8 cellular contexts compared by ENCODE assay signal in genomic region chr9:114397848-114398605, GRCh38. TPM values are rescaled to one million over a fixed set of nuclear protein-coding genes. Genes with fewer than 3 reads are reported as not detected.
DNase-seq lines count a peak whose midpoint lies in the region; ATAC-seq and TF ChIP-seq lines count a peak whose summit lies in the region.

No MANE protein-coding gene starts in this region.

- H3K27me3 Mint-ChIP-seq in stimulated activated naive CD8-positive, alpha-beta T cell treated with anti-CD3 and anti-CD28 coated beads, Interleukin-15, amount 100 ng/mL, for 72 hours: no peaks in the 10 kb centered on the region

- H3K4me1 Mint-ChIP-seq in stimulated activated naive CD8-positive, alpha-beta T cell treated with anti-CD3 and anti-CD28 coated beads, Interleukin-15, amount 100 ng/mL, for 72 hours: peaks cover 54% of the 10 kb centered on the region

- H3K27me3 ChIP-seq in KMS-11 (ENCODE audit: insufficient read depth, low read depth) (no peaks in the 10 kb centered on the region), RWPE2 (ENCODE audit: insufficient read depth, poor library complexity, severe bottlenecking) (no peaks in the 10 kb centered on the region), neural cell (ENCODE audit: insufficient read depth, low read depth, low read length) (peaks cover 8% of the 10 kb centered on the region)

- no peaks in the 10 kb centered on the region for H3F3A ChIP-seq in neural cell (ENCODE audit: insufficient read depth, low read length, poor library complexity, severe bottlenecking)

- H3K36me3 ChIP-seq in KMS-11 (ENCODE audit: insufficient read depth) (no peaks in the 10 kb centered on the region), RWPE2 (ENCODE audit: low read depth) (no peaks in the 10 kb centered on the region), neural cell (ENCODE audit: insufficient read depth, low read length) (no peaks in the 10 kb centered on the region)

- H3K9ac ChIP-seq in KMS-11 (peak overlapping the region; percentile 80), neural cell (ENCODE audit: low read length) (peak overlapping the region; percentile 12)

- H3K4me2 ChIP-seq in KMS-11 (peak overlapping the region; percentile 76), neural cell (ENCODE audit: low read length) (no peak overlapping the region)

- H3K27ac Mint-ChIP-seq in stimulated activated naive CD8-positive, alpha-beta T cell treated with anti-CD3 and anti-CD28 coated beads, Interleukin-15, amount 100 ng/mL, for 72 hours: peak overlapping the region; percentile 96 to 97

- H3K9me3 Mint-ChIP-seq in stimulated activated naive CD8-positive, alpha-beta T cell treated with anti-CD3 and anti-CD28 coated beads, Interleukin-15, amount 100 ng/mL, for 72 hours: no peaks in the 10 kb centered on the region

- H2AFZ ChIP-seq in KMS-11 (ENCODE audit: low read depth) (peak overlapping the region; percentile 69; the same call in 1 of the 2 replicates), neural cell (ENCODE audit: low read depth, low read length) (peak overlapping the region; percentile 21)

- peak overlapping the region; percentile 98 to 99 for H3K4me3 Mint-ChIP-seq in stimulated activated naive CD8-positive, alpha-beta T cell treated with anti-CD3 and anti-CD28 coated beads, Interleukin-15, amount 100 ng/mL, for 72 hours

- H3K4me3 ChIP-seq in KMS-11 (IDR thresholded peaks at IDR 0.05; ENCODE audit: insufficient read depth, low read depth, low read length): no peak overlapping the region
- peak overlapping the region; percentile 55 for H3K4me3 ChIP-seq in RWPE2 (ENCODE audit: severe bottlenecking)
- peak overlapping the region; percentile 83 for H3K4me3 ChIP-seq in fibroblast of villous mesenchyme (ENCODE audit: low read depth, low read length)
- peak overlapping the region; percentile 67 for H3K4me3 ChIP-seq in neural cell (ENCODE audit: low read length)

- H3K79me2 ChIP-seq in KMS-11 (ENCODE audit: insufficient read depth, low read depth) (peaks cover 18% of the 10 kb centered on the region; the same call in 1 of the 2 replicates), neural cell (replicated peaks; ENCODE audit: insufficient read depth, low read length) (no peaks in the 10 kb centered on the region)

- no peak for TF ChIP-seq CTCF in KMS-11 (conservative IDR thresholded peaks at IDR 0.05; ENCODE audit: low read depth, low read length)
- TF ChIP-seq CTCF in RWPE2 (IDR thresholded peaks at IDR 0.05; ENCODE audit: poor library complexity, severe bottlenecking): no peak
- TF ChIP-seq CTCF in fibroblast of villous mesenchyme (IDR thresholded peaks at IDR 0.05; ENCODE audit: insufficient read depth, low read depth, low read length): no peak
- no peak for TF ChIP-seq CTCF in neural cell (IDR thresholded peaks at IDR 0.05; ENCODE audit: poor library complexity, severe bottlenecking)

- H3K27ac ChIP-seq in KMS-11 (peak overlapping the region; percentile 76), RWPE2 (ENCODE audit: poor library complexity, severe bottlenecking) (no peak overlapping the region), neural cell (ENCODE audit: low read length) (no peak overlapping the region)

- H4K20me1 ChIP-seq in KMS-11 (ENCODE audit: insufficient read depth) (no peaks in the 10 kb centered on the region), neural cell (ENCODE audit: insufficient read depth) (no peaks in the 10 kb centered on the region)

- peaks cover 51% of the 10 kb centered on the region for H3K4me1 ChIP-seq in KMS-11 (ENCODE audit: low read depth, poor library complexity, severe bottlenecking)
- no peaks in the 10 kb centered on the region for H3K4me1 ChIP-seq in RWPE2 (ENCODE audit: insufficient read depth, poor library complexity, severe bottlenecking)

- DNase-seq in Daoy (ENCODE audit: low read depth) (peak; percentile 98), RWPE2 (ENCODE audit: low spot score) (peak; percentile 96), fibroblast of villous mesenchyme (ENCODE audit: low read depth) (peak; percentile 95)
- DNase-seq in activated effector memory CD4-positive, alpha-beta T cell treated with Interleukin-2 at 50 U/mL for 16 hours: peak; percentile 92
- peak; percentile 92 to 96 for DNase-seq in stimulated activated naive CD8-positive, alpha-beta T cell treated with anti-CD3 and anti-CD28 coated beads, Interleukin-15, amount 100 ng/mL, for 72 hours

- peak; percentile 75 for ATAC-seq in GM21825 (IDR thresholded peaks at IDR 0.05; ENCODE audit: unreplicated experiment)
- ATAC-seq in RWPE2 (ENCODE audit: low read depth): peak; percentile 89
- ATAC-seq in stimulated activated naive CD8-positive, alpha-beta T cell treated with anti-CD3 and anti-CD28 coated beads, Interleukin-15, amount 100 ng/mL, for 72 hours: peak; percentile 87

- H3K9me2 ChIP-seq in neural cell (ENCODE audit: insufficient read depth, low read length): no peaks in the 10 kb centered on the region

- no peaks in the 10 kb centered on the region for H3K9me3 ChIP-seq in RWPE2 (ENCODE audit: severe bottlenecking)
- no peaks in the 10 kb centered on the region for H3K9me3 ChIP-seq in neural cell (ENCODE audit: low read length)

- TF ChIP-seq RAD21 in neural cell (conservative IDR thresholded peaks at IDR 0.05): no peak

- TF ChIP-seq EP300 in neural cell (conservative IDR thresholded peaks at IDR 0.05; ENCODE audit: poor library complexity, severe bottlenecking): no peak

TF ChIP-seq in neural cell, 6 proteins besides CTCF, POLR2A, EP300 and RAD21:
- TF ChIP-seq TAF1 (IDR thresholded peaks at IDR 0.05; ENCODE audit: low read depth): no peak
- TF ChIP-seq MXI1 (conservative IDR thresholded peaks at IDR 0.05; ENCODE audit: poor library complexity, severe bottlenecking): peak; percentile 52

RNA-seq across cellular contexts. Expression of gene AKNA, which starts 10.2 kb away (rescaled TPM):
- total RNA-seq in Daoy (2014; rRNA removed; shearing (Covaris generic)): 1.5 and 2.9 TPM in 2 replicates
- total RNA-seq in fibroblast of villous mesenchyme: 11.2 and 14.8 TPM in 2 replicates
- polyA plus RNA-seq in neural cell: 1.2 and 1.8 TPM in 2 replicates
- polyA minus RNA-seq in neural cell: 6.8 TPM in 2 replicates
